In genomic region chr16:17237350-17237944, GRCh38 we compare ENCODE assay signal across 25 cellular contexts.
DNase-seq lines count a peak whose midpoint lies in the region; ATAC-seq, FAIRE-seq and TF ChIP-seq lines count a peak whose summit lies in the region.
"Had no signal": no experiment of that assay in that cellular context is flagged by ENCODE, and none has a peak within 500 bp of the region (broad histone marks: within the 10 kb centered on the region; RNA-seq: fewer than 3 reads in every experiment).

No MANE protein-coding gene starts in this region.

- H3K79me2 ChIP-seq in HepG2 (ENCODE audit: insufficient read depth, low read length) = no peaks in the 10 kb centered on the region

- H3K9me3 Mint-ChIP-seq in activated naive CD8-positive, alpha-beta T cell treated with anti-CD3 and anti-CD28 coated beads for 36 hours = peaks cover 2% of the 10 kb centered on the region
- H3K9me3 Mint-ChIP-seq in stimulated activated naive B cell treated with anti-CD40 and anti-IgM and Interleukin-4, amounts not matched to agents 10 μg/mL and 1 μg/mL and 100 μg/mL, for 72 hours = peaks cover 11 to 16% of the 10 kb centered on the region in 2 donors
- H3K9me3 Mint-ChIP-seq: endodermal cell had no signal

- FAIRE-seq in HepG2 (lab: Jason Lieb, UNC) = no peak
- FAIRE-seq: bronchial epithelial cell, frontal cortex, pancreas had no signal

- 63% methylated on average over 8 of the region's 8 CpGs for WGBS in liver
- WGBS in HepG2 (ENCODE audit: low lambda C conversion rate) = 43% methylated on average over 8 of the region's 8 CpGs
- WGBS in transverse colon (ENCODE audit: low coverage in 1 of 2), 2 donors = 60 to 90% methylated on average over 1 to 8 of the region's 8 CpGs
- WGBS in esophagus muscularis mucosa = 85% methylated on average over 6 of the region's 8 CpGs

- H3K4me3 ChIP-seq in liver (ENCODE audit: low read depth in 1 of 3, low read length in 3 of 3) (no peak overlapping the region), HepG2 (replicated peaks in 1 of 3; ENCODE audit: insufficient read depth in 1 of 3, low read depth in 2 of 3, low read length in 3 of 3) (no peak overlapping the region), transverse colon (no peak overlapping the region), esophagus muscularis mucosa (no peak overlapping the region)
- H3K4me3 ChIP-seq: colonic mucosa, esophagus squamous epithelium, pancreas had no signal

- H2AFZ ChIP-seq in HepG2 (ENCODE audit: low read length) = no peak overlapping the region

- TF ChIP-seq CTCF in liver (IDR thresholded peaks at IDR 0.05; ENCODE audit: low read depth, low read length, missing input control) (peak; percentile 23), HepG2 (CRISPR knock-in tag; IDR thresholded peaks at IDR 0.05) (no peak), GM12874 (IDR thresholded peaks at IDR 0.05; ENCODE audit: insufficient read depth, low read depth, low read length) (0 out of 2 replicates have a peak, but pooled peaks have one; percentile 2), transverse colon (IDR thresholded peaks at IDR 0.05) (no peak), esophagus muscularis mucosa (IDR thresholded peaks at IDR 0.05) (no peak)

- H3K4me1 ChIP-seq in liver (ENCODE audit: control insufficient read depth in 4 of 4, insufficient read depth in 4 of 4, low read length in 3 of 4) (no peaks in the 10 kb centered on the region), HepG2 (ENCODE audit: insufficient read depth, low read length) (no peaks in the 10 kb centered on the region), transverse colon (no peaks in the 10 kb centered on the region), esophagus muscularis mucosa (no peaks in the 10 kb centered on the region)
- H3K4me1 ChIP-seq: colonic mucosa, pancreas had no signal

- H3K36me3 Mint-ChIP-seq in activated naive CD8-positive, alpha-beta T cell treated with anti-CD3 and anti-CD28 coated beads for 36 hours = peaks cover 17% of the 10 kb centered on the region
- peaks cover 56 to 68% of the 10 kb centered on the region in 2 donors for H3K36me3 Mint-ChIP-seq in stimulated activated naive B cell treated with anti-CD40 and anti-IgM and Interleukin-4, amounts not matched to agents 10 μg/mL and 1 μg/mL and 100 μg/mL, for 72 hours

- H3K36me3 ChIP-seq in liver (ENCODE audit: control insufficient read depth in 4 of 4, insufficient read depth in 3 of 4, low read depth in 1 of 4, low read length in 3 of 4) = no peaks in the 10 kb centered on the region
- no peaks in the 10 kb centered on the region for H3K36me3 ChIP-seq in HepG2 (replicated peaks in 1 of 2; ENCODE audit: control insufficient read depth in 1 of 2, insufficient read depth in 2 of 2, low read length in 2 of 2)
- no peaks in the 10 kb centered on the region for H3K36me3 ChIP-seq in transverse colon
- H3K36me3 ChIP-seq in esophagus muscularis mucosa = peaks cover 0 to 2% (median 0%) of the 10 kb centered on the region in 4 donors
- H3K36me3 ChIP-seq: colonic mucosa, esophagus squamous epithelium, pancreas, WERI-Rb-1 had no signal

- no peak overlapping the region for H3K27ac ChIP-seq in liver (ENCODE audit: low read depth in 1 of 2, low read length in 2 of 2)
- H3K27ac ChIP-seq in HepG2 (ENCODE audit: extremely low read length, insufficient read depth, low read length) = no peak overlapping the region
- H3K27ac ChIP-seq in transverse colon = no peak overlapping the region
- no peak overlapping the region for H3K27ac ChIP-seq in esophagus muscularis mucosa (replicated peaks in 1 of 4)
- H3K27ac ChIP-seq: colonic mucosa, esophagus squamous epithelium, pancreas, RWPE1, WERI-Rb-1 had no signal

- H3K9me3 ChIP-seq in liver (ENCODE audit: control insufficient read depth in 4 of 4, low read length in 3 of 4) (peaks cover 0 to 2% (median 0%) of the 10 kb centered on the region in 4 donors), HepG2 (ENCODE audit: low read length) (0 out of 2 replicates have a peak, but pooled peaks cover 6% of the 10 kb centered on the region), transverse colon (no peaks in the 10 kb centered on the region), esophagus muscularis mucosa (no peaks in the 10 kb centered on the region)
- H3K9me3 ChIP-seq: colonic mucosa, esophagus squamous epithelium, pancreas, SK-N-SH had no signal

- H3K4me2 ChIP-seq in HepG2 (ENCODE audit: low read depth, low read length) = no peak overlapping the region
- H3K4me2 ChIP-seq: SK-N-SH had no signal

- intact Hi-C loops in HepG2 (cut with micrococcal nuclease; ENCODE audit: unreplicated experiment) (no loop called here), transverse colon (cut with DNase I; ENCODE audit: low total_unique reads) (no loop called here), esophagus muscularis mucosa (cut with DNase I) (no loop called here)

- CTCF ChIA-PET in HepG2 (lab: Yijun Ruan, JAX; ENCODE audit: low intra/inter-chr PET ratio, low total read pairs) = no interaction called here

- H3K9ac ChIP-seq in liver (ENCODE audit: low read depth in 1 of 2, low read length in 2 of 2) = no peak overlapping the region
- no peak overlapping the region for H3K9ac ChIP-seq in HepG2 (ENCODE audit: insufficient read depth, low read depth, low read length)
- H3K9ac ChIP-seq: SK-N-SH had no signal

- ATAC-seq in HepG2 (no peak), HG03432 (IDR thresholded peaks at IDR 0.05; ENCODE audit: unreplicated experiment) (no peak)
- peak; percentile 48 to 61 for ATAC-seq in stimulated activated naive B cell treated with anti-CD40 and anti-IgM and Interleukin-4, amounts not matched to agents 10 μg/mL and 1 μg/mL and 100 μg/mL, for 72 hours (replicated peaks)
- ATAC-seq: HCT116, left cardiac atrium, pancreas had no signal

- no peaks in the 10 kb centered on the region for H4K20me1 ChIP-seq in HepG2 (ENCODE audit: insufficient read depth, low read length)

- in situ Hi-C loops in HepG2 (cut with HindIII; ENCODE audit: extremely low pct_ligation_motif_present, low pct_unique_long_range_greater_than_20kb) (no loop called here), transverse colon (cut with MboI; ENCODE audit: low pct_ligation_motif_present in 1 of 4, low pct_unique_long_range_greater_than_20kb in 1 of 4, low sequenced_read_pairs in 3 of 4) (no loop called here)

- POLR2A ChIA-PET in HepG2 (lab: Yijun Ruan, JAX) = no interaction called here

- no peaks in the 10 kb centered on the region for H3K27me3 ChIP-seq in liver (ENCODE audit: control insufficient read depth in 4 of 4, insufficient read depth in 4 of 4, low read length in 3 of 4)
- no peaks in the 10 kb centered on the region; a peak in 1 of 5 replicates for H3K27me3 ChIP-seq in HepG2 (ENCODE audit: control insufficient read depth in 1 of 2, insufficient read depth in 2 of 2, low read length in 2 of 2)
- H3K27me3 ChIP-seq in transverse colon = no peaks in the 10 kb centered on the region
- no peaks in the 10 kb centered on the region for H3K27me3 ChIP-seq in esophagus muscularis mucosa
- H3K27me3 ChIP-seq: colonic mucosa, esophagus squamous epithelium, pancreas had no signal

- peaks cover 22% of the 10 kb centered on the region for H3K4me1 Mint-ChIP-seq in activated naive CD8-positive, alpha-beta T cell treated with anti-CD3 and anti-CD28 coated beads for 36 hours
- peaks cover 48 to 80% of the 10 kb centered on the region in 2 donors for H3K4me1 Mint-ChIP-seq in stimulated activated naive B cell treated with anti-CD40 and anti-IgM and Interleukin-4, amounts not matched to agents 10 μg/mL and 1 μg/mL and 100 μg/mL, for 72 hours
- H3K4me1 Mint-ChIP-seq: endodermal cell had no signal

- no peak for DNase-seq in HepG2 (ENCODE audit: low spot score)
- DNase-seq in activated naive CD8-positive, alpha-beta T cell treated with anti-CD3 and anti-CD28 coated beads for 36 hours = no peak
- DNase-seq in stimulated activated naive B cell treated with anti-CD40 and anti-IgM and Interleukin-4, amounts not matched to agents 10 μg/mL and 1 μg/mL and 100 μg/mL, for 72 hours = no peak
- no peak for DNase-seq in transverse colon
- DNase-seq in esophagus muscularis mucosa (ENCODE audit: extremely low spot score) = no peak
- DNase-seq: colonic mucosa; endodermal cell; esophagus squamous epithelium; GDM1; left cardiac atrium; NCI-H1105; NCI-H2029; pancreas; SK-N-SH; stimulated activated CD4-positive, alpha-beta T cell treated with anti-CD3 and anti-CD28 coated beads, Interleukin-4, amount 100 ng/mL, for 24 hours; stimulated activated naive CD4-positive, alpha-beta T cell; WERI-Rb-1 had no signal

- BruUV-seq in HepG2 (replicated peaks; lab: Mats Ljungman, UMichigan) = no TSS peak

- H3K27ac Mint-ChIP-seq in activated naive CD8-positive, alpha-beta T cell treated with anti-CD3 and anti-CD28 coated beads for 36 hours = peak overlapping the region; percentile 40
- peak overlapping the region; percentile 59 for H3K27ac Mint-ChIP-seq in stimulated activated naive B cell treated with anti-CD40 and anti-IgM and Interleukin-4, amounts not matched to agents 10 μg/mL and 1 μg/mL and 100 μg/mL, for 72 hours
- H3K27ac Mint-ChIP-seq: endodermal cell had no signal

- TF ChIP-seq POLR2A in HepG2 (IDR thresholded peaks at IDR 0.05; ENCODE audit: insufficient read depth in 1 of 2, low read depth in 2 of 2, low read length in 2 of 2) (no peak), transverse colon (IDR thresholded peaks at IDR 0.05) (no peak), esophagus muscularis mucosa (IDR thresholded peaks at IDR 0.05; ENCODE audit: low read depth) (no peak)

- no peak overlapping the region for H3K4me3 Mint-ChIP-seq in activated naive CD8-positive, alpha-beta T cell treated with anti-CD3 and anti-CD28 coated beads for 36 hours
- H3K4me3 Mint-ChIP-seq in stimulated activated naive B cell treated with anti-CD40 and anti-IgM and Interleukin-4, amounts not matched to agents 10 μg/mL and 1 μg/mL and 100 μg/mL, for 72 hours = peak overlapping the region; percentile 38 to 49
- H3K4me3 Mint-ChIP-seq: endodermal cell had no signal

- peak; percentile 60 to 71 for TF ChIP-seq RAD21 in liver (IDR thresholded peaks at IDR 0.05)
- no peak for TF ChIP-seq RAD21 in HepG2 (CRISPR knock-in tag; IDR thresholded peaks at IDR 0.05)

- no peaks in the 10 kb centered on the region for H3K27me3 Mint-ChIP-seq in activated naive CD8-positive, alpha-beta T cell treated with anti-CD3 and anti-CD28 coated beads for 36 hours
- H3K27me3 Mint-ChIP-seq in stimulated activated naive B cell treated with anti-CD40 and anti-IgM and Interleukin-4, amounts not matched to agents 10 μg/mL and 1 μg/mL and 100 μg/mL, for 72 hours = no peaks in the 10 kb centered on the region
- H3K27me3 Mint-ChIP-seq: CD4-positive, CD25-positive, alpha-beta regulatory T cell had no signal

- TF ChIP-seq EP300 in HepG2 (IDR thresholded peaks at IDR 0.05; ENCODE audit: low read depth in 2 of 2, low read length in 2 of 2) (no peak), HepG2 (CRISPR knock-in tag; IDR thresholded peaks at IDR 0.05; ENCODE audit: borderline replicate concordance) (no peak), transverse colon (IDR thresholded peaks at IDR 0.05; ENCODE audit: low read depth) (no peak), esophagus muscularis mucosa (IDR thresholded peaks at IDR 0.05) (no peak)

TF ChIP-seq in liver, 16 proteins besides CTCF, POLR2A, EP300 and RAD21 (continues in another document):
- TF ChIP-seq YY1 (IDR thresholded peaks at IDR 0.05) (no peak), NR2F2 (IDR thresholded peaks at IDR 0.05) (peak; percentile 38), RXRA (IDR thresholded peaks at IDR 0.05) (peak; percentile 32 to 63)

TF ChIP-seq in HepG2, 621 proteins besides CTCF, POLR2A, EP300 and RAD21 (continues in another document):
- TF ChIP-seq SRF (IDR thresholded peaks at IDR 0.05; ENCODE audit: low read depth, low read length) = no peak
- TF ChIP-seq MBD4 (IDR thresholded peaks at IDR 0.05; ENCODE audit: borderline replicate concordance, low read length) = no peak

Comparison
In these comparisons a context has a peak if more than half of its experiments do, and no peak if none do; other contexts are left out.
1. CTCF ChIP-seq: peak in liver (single experiment) and GM12874 (single experiment); none in HepG2 (single experiment), transverse colon (0 of 5) and esophagus muscularis mucosa (0 of 3).
2. ATAC-seq: peak in stimulated activated naive B cell treated with anti-CD40 and anti-IgM and Interleukin-4, amounts not matched to agents 10 μg/mL and 1 μg/mL and 100 μg/mL, for 72 hours (2 of 2); none in HepG2 (single experiment) and HG03432 (single experiment).